In the genomic region with DNA sequence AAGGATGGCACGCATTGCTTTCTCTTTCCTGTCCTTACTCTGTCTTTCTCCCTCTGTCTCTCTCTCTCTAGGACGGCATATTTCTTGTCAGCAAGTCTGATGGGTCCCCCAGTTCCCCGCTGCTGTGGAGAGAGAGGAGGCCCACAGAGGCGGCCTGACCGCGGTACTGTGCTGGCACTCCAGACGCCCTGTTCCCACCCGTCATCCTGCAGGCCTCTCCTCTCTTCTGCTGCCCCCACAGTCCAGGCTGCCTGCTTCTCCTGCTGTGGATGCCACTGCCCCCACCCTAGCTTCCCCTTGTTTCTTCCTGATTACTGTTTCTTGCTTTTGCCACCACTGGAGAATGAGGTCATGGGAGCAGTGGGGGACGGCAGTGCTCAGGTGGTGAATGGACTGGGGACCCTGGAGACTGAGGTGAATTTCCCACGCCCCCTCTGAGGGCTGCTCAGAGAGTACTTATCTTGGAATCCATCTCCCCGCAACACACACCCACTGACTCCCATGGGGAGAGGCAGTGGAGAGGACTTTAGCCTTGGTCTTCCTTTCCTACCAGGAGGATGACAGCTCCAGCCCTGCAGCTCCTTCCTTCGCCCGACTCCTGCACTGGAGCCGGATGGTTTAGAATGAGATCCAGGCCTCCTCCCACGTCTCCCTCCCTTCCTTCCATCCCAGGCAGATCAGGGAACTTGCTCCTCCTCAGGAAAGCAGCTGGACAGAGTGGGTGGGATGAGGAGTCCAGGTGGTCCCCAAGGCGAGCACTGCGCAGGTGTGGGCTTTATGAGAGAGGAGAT, we compare ENCODE assay signal across 17 cellular contexts.
DNase-seq lines count a peak whose midpoint lies in the region; ATAC-seq and TF ChIP-seq lines count a peak whose summit lies in the region.
"Had no signal": no experiment of that assay in that cellular context is flagged by ENCODE, and none has a peak within 500 bp of the region (broad histone marks: within the 10 kb centered on the region; RNA-seq: fewer than 3 reads in every experiment).

No MANE protein-coding gene starts in this region.

- no peaks in the 10 kb centered on the region for H3K36me3 Mint-ChIP-seq in activated CD4-positive, alpha-beta T cell treated with anti-CD3 and anti-CD28 coated beads, Interleukin-2, amount 10 ng/mL, durations not matched to agents 7 days and 5 days (ENCODE audit: low read depth)
- no peaks in the 10 kb centered on the region for H3K36me3 Mint-ChIP-seq in CD4-positive, alpha-beta memory T cell

- peaks cover 62% of the 10 kb centered on the region for H3K4me1 ChIP-seq in CD4-positive, alpha-beta memory T cell (ENCODE audit: insufficient read depth, low read length)
- H3K4me1 ChIP-seq: A549 had no signal

- CTCF ChIA-PET in activated CD4-positive, alpha-beta T cell treated with anti-CD3 and anti-CD28 coated beads, Interleukin-2, amount 10 ng/mL, durations not matched to agents 7 days and 5 days (lab: Charles Lee), result interaction anchor here (1.0 to 2.2 kb wide), 2 partner anchors 62 to 108 kb away, joined by 3 to 12 read pairs; no protein-coding TSS in a partner anchor
- CTCF ChIA-PET in CD4-positive, alpha-beta memory T cell (lab: Charles Lee; ENCODE audit: partially characterized antibody), result interaction anchor here (0.7 to 6.6 kb wide), 8 partner anchors 8 to 129 kb away, joined by 3 to 86 read pairs (median 9); partner anchors contain the start of gene PLXDC1

- ATAC-seq in HG03432 (IDR thresholded peaks at IDR 0.05; ENCODE audit: unreplicated experiment), result no peak
- no peak for ATAC-seq in SK-N-SH treated with all-trans-retinoic acid at 6 μM for 48 hours
- ATAC-seq: A549 had no signal

- H3K9me3 Mint-ChIP-seq in activated CD4-positive, alpha-beta T cell treated with anti-CD3 and anti-CD28 coated beads, Interleukin-2, amount 10 ng/mL, durations not matched to agents 7 days and 5 days, result no peaks in the 10 kb centered on the region
- H3K9me3 Mint-ChIP-seq in CD4-positive, alpha-beta memory T cell, result no peaks in the 10 kb centered on the region

- H3K27ac Mint-ChIP-seq in activated CD4-positive, alpha-beta T cell treated with anti-CD3 and anti-CD28 coated beads, Interleukin-2, amount 10 ng/mL, durations not matched to agents 7 days and 5 days, result peak overlapping the region; percentile 86
- H3K27ac Mint-ChIP-seq in CD4-positive, alpha-beta memory T cell, result peak overlapping the region; percentile 43 to 95 (median 85)
- H3K27ac Mint-ChIP-seq: progenitor cell of endocrine pancreas had no signal

- H3K9me3 ChIP-seq in CD4-positive, alpha-beta memory T cell (ENCODE audit: control insufficient read depth in 1 of 2, low read length in 2 of 2), result no peaks in the 10 kb centered on the region
- H3K9me3 ChIP-seq: A549, ascending aorta, heart left ventricle, thoracic aorta had no signal

- no peak for DNase-seq in activated CD4-positive, alpha-beta T cell treated with anti-CD3 and anti-CD28 coated beads, Interleukin-2, amount 10 ng/mL, durations not matched to agents 7 days and 5 days
- DNase-seq in activated CD4-positive, alpha-beta T cell treated with anti-CD3 and anti-CD28 coated beads for 4 hours, result no peak
- DNase-seq in CD4-positive, alpha-beta memory T cell, result no peak
- DNase-seq in occipital lobe (lab: John Stamatoyannopoulos, UW) (peak; percentile 12), HUDEP-2 (lab: John Stamatoyannopoulos, UW; ENCODE audit: unreplicated experiment in 76 of 76) (no peak)
- DNase-seq: heart left ventricle, NCI-H146, NCI-H82, PC-9 had no signal

- H3K27ac ChIP-seq in CD4-positive, alpha-beta memory T cell (ENCODE audit: low read depth, low read length), result peak overlapping the region; percentile 28
- peak overlapping the region; percentile 60 for H3K27ac ChIP-seq in angular gyrus (ENCODE audit: low read depth, low read length)
- H3K27ac ChIP-seq: A549, ascending aorta, PC-9, SK-N-MC, thoracic aorta had no signal

- no peaks in the 10 kb centered on the region for H3K27me3 Mint-ChIP-seq in activated CD4-positive, alpha-beta T cell treated with anti-CD3 and anti-CD28 coated beads, Interleukin-2, amount 10 ng/mL, durations not matched to agents 7 days and 5 days
- H3K27me3 Mint-ChIP-seq in CD4-positive, alpha-beta memory T cell, result no peaks in the 10 kb centered on the region

- H3K4me3 Mint-ChIP-seq in activated CD4-positive, alpha-beta T cell treated with anti-CD3 and anti-CD28 coated beads, Interleukin-2, amount 10 ng/mL, durations not matched to agents 7 days and 5 days, result peak overlapping the region; percentile 20
- peak overlapping the region in 4 of 8 donors; percentile 10 to 46 (median 38) for H3K4me3 Mint-ChIP-seq in CD4-positive, alpha-beta memory T cell

- no peaks in the 10 kb centered on the region for H3K27me3 ChIP-seq in CD4-positive, alpha-beta memory T cell (ENCODE audit: insufficient read depth, low read length)
- H3K27me3 ChIP-seq: ascending aorta, heart left ventricle had no signal

- no peaks in the 10 kb centered on the region for H3K36me3 ChIP-seq in CD4-positive, alpha-beta memory T cell (ENCODE audit: insufficient read depth, low read length)
- H3K36me3 ChIP-seq: ascending aorta, thoracic aorta had no signal

- H3K4me1 Mint-ChIP-seq in activated CD4-positive, alpha-beta T cell treated with anti-CD3 and anti-CD28 coated beads, Interleukin-2, amount 10 ng/mL, durations not matched to agents 7 days and 5 days, result peaks cover 54% of the 10 kb centered on the region
- peaks cover 42 to 61% (median 48%) of the 10 kb centered on the region in 4 donors for H3K4me1 Mint-ChIP-seq in CD4-positive, alpha-beta memory T cell

- POLR2A ChIA-PET in activated CD4-positive, alpha-beta T cell treated with anti-CD3 and anti-CD28 coated beads, Interleukin-2, amount 10 ng/mL, durations not matched to agents 7 days and 5 days (lab: Charles Lee), result no interaction called here
- POLR2A ChIA-PET in CD4-positive, alpha-beta memory T cell (lab: Charles Lee; ENCODE audit: partially characterized antibody), result interaction anchor here (0.9 to 7.5 kb wide), 3 partner anchors 11 to 73 kb away, joined by 3 to 76 read pairs (median 9); partner anchors contain the start of gene PLXDC1

- no peak overlapping the region for H3K4me3 ChIP-seq in CD4-positive, alpha-beta memory T cell (ENCODE audit: low read length in 2 of 2)
- H3K4me3 ChIP-seq: A549, ascending aorta, heart left ventricle, PC-9, SK-N-MC, thoracic aorta had no signal

- intact Hi-C loops in CD4-positive, alpha-beta memory T cell (cut with micrococcal nuclease), result no loop called here

TF ChIP-seq in SK-N-SH treated with all-trans-retinoic acid at 6 μM for 48 hours, 23 proteins besides CTCF, POLR2A, EP300 and RAD21:
- TF ChIP-seq TSHZ2 (CRISPR knock-in tag; IDR thresholded peaks at IDR 0.05), result no peak
